In the genomic region with DNA sequence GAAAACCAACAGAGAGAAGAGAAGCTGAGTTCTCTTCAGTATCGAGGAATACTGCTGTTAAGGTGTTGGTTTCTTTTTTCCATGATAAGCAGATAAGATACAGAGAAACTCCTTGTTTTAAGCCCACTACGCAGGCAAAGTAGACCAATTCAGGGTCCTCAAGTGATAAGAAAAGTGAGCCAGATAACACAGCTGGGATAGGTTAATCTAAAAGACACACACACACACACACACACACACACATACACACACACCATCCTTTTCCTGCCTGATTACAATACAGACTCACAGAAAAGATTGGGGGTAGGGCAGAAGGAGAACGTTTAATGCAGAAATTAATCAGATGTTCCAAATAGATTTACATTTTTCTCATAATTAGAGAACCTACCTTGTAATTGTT, we compare ENCODE assay signal across 1 cellular context.
TF ChIP-seq lines count a peak whose summit lies in the region.

No MANE protein-coding gene starts in this region.

TF ChIP-seq in HepG2, 621 proteins besides CTCF, POLR2A, EP300 and RAD21:
- TF ChIP-seq ZNF225 (CRISPR knock-in tag; IDR thresholded peaks at IDR 0.05): no peak
- no peak for TF ChIP-seq FOXK2 (IDR thresholded peaks at IDR 0.05)
- no peak for TF ChIP-seq MTA1 (CRISPR knock-in tag; IDR thresholded peaks at IDR 0.05; ENCODE audit: borderline replicate concordance)
- TF ChIP-seq, protein P1, sequence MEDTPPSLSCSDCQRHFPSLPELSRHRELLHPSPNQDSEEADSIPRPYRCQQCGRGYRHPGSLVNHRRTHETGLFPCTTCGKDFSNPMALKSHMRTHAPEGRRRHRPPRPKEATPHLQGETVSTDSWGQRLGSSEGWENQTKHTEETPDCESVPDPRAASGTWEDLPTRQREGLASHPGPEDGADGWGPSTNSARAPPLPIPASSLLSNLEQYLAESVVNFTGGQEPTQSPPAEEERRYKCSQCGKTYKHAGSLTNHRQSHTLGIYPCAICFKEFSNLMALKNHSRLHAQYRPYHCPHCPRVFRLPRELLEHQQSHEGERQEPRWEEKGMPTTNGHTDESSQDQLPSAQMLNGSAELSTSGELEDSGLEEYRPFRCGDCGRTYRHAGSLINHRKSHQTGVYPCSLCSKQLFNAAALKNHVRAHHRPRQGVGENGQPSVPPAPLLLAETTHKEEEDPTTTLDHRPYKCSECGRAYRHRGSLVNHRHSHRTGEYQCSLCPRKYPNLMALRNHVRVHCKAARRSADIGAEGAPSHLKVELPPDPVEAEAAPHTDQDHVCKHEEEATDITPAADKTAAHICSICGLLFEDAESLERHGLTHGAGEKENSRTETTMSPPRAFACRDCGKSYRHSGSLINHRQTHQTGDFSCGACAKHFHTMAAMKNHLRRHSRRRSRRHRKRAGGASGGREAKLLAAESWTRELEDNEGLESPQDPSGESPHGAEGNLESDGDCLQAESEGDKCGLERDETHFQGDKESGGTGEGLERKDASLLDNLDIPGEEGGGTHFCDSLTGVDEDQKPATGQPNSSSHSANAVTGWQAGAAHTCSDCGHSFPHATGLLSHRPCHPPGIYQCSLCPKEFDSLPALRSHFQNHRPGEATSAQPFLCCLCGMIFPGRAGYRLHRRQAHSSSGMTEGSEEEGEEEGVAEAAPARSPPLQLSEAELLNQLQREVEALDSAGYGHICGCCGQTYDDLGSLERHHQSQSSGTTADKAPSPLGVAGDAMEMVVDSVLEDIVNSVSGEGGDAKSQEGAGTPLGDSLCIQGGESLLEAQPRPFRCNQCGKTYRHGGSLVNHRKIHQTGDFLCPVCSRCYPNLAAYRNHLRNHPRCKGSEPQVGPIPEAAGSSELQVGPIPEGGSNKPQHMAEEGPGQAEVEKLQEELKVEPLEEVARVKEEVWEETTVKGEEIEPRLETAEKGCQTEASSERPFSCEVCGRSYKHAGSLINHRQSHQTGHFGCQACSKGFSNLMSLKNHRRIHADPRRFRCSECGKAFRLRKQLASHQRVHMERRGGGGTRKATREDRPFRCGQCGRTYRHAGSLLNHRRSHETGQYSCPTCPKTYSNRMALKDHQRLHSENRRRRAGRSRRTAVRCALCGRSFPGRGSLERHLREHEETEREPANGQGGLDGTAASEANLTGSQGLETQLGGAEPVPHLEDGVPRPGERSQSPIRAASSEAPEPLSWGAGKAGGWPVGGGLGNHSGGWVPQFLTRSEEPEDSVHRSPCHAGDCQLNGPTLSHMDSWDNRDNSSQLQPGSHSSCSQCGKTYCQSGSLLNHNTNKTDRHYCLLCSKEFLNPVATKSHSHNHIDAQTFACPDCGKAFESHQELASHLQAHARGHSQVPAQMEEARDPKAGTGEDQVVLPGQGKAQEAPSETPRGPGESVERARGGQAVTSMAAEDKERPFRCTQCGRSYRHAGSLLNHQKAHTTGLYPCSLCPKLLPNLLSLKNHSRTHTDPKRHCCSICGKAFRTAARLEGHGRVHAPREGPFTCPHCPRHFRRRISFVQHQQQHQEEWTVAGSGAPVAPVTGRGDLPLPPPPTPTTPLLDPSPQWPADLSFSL (CRISPR knock-in tag; IDR thresholded peaks at IDR 0.05): no peak
- TF ChIP-seq STAG1 (CRISPR knock-in tag; IDR thresholded peaks at IDR 0.05): no peak
- no peak for TF ChIP-seq SOX13 (IDR thresholded peaks at IDR 0.05)
- TF ChIP-seq SOX13 (CRISPR knock-in tag; conservative IDR thresholded peaks at IDR 0.05 in 1 of 2, IDR thresholded peaks at IDR 0.05 in 1 of 2): no peak
- no peak for TF ChIP-seq ZNF343 (CRISPR knock-in tag; IDR thresholded peaks at IDR 0.05)
- no peak for TF ChIP-seq RBAK (CRISPR knock-in tag; IDR thresholded peaks at IDR 0.05)
- no peak for TF ChIP-seq RARA (CRISPR knock-in tag; IDR thresholded peaks at IDR 0.05)
- TF ChIP-seq ZNF7 (CRISPR knock-in tag; IDR thresholded peaks at IDR 0.05): no peak
- TF ChIP-seq ZIK1 (CRISPR knock-in tag; IDR thresholded peaks at IDR 0.05; ENCODE audit: borderline replicate concordance, low read depth): no peak
- no peak for TF ChIP-seq ZNF747 (CRISPR knock-in tag; IDR thresholded peaks at IDR 0.05; ENCODE audit: borderline replicate concordance)
